In the genomic region with DNA sequence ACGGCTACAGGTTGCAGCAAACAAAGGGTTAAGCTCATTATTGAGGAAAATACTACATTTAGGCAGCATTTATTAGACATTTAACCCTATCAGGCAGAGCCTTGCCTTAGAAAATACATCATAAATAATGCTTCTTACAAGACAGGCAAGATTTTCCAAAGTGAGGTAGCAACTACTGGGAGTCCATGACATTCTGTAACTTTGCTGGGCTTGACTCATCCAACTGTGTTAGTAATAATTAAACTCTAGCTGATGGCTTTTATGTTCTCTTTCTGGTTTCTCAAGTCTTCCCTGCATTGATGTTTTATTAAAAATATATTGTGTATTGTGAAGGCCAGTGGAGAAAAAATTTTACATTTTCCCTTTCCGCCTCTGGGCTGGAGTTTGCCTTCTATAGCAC, we compare ENCODE assay signal across 22 cellular contexts.
DNase-seq lines count a peak whose midpoint lies in the region; ATAC-seq and TF ChIP-seq lines count a peak whose summit lies in the region.
"Had no signal": no experiment of that assay in that cellular context is flagged by ENCODE, and none has a peak within 500 bp of the region (broad histone marks: within the 10 kb centered on the region; RNA-seq: fewer than 3 reads in every experiment).

No MANE protein-coding gene starts in this region.

- dilution Hi-C loops in IMR-90 (cut with HindIII; ENCODE audit: low sequenced_read_pairs, unreplicated experiment) = no loop called here

- H3K79me1 ChIP-seq in IMR-90 (ENCODE audit: low read depth in 1 of 2, low read length in 2 of 2) = peaks cover 7 to 36% of the 10 kb centered on the region in 2 experiments; a peak in 3 of 4 replicates

- H3K4me3 ChIP-seq in IMR-90 (ENCODE audit: insufficient read depth, low read depth, low read length) = no peak overlapping the region

- no TSS peak for BruUV-seq in IMR-90 (replicated peaks; lab: Mats Ljungman, UMichigan)

- 0 out of 2 replicates have a peak overlapping the region, but pooled peaks have one; percentile 5 for H3K27ac ChIP-seq in IMR-90 (ENCODE audit: insufficient read depth, low read length)
- H3K27ac ChIP-seq: C4-2B had no signal

- H3K27me3 ChIP-seq in IMR-90 (ENCODE audit: control insufficient read depth, insufficient read depth, low read length) = no peaks in the 10 kb centered on the region

- H3K9me3 Mint-ChIP-seq in brain = peaks cover 4 to 20% (median 9%) of the 10 kb centered on the region in 5 experiments
- H3K9me3 Mint-ChIP-seq: CD8-positive, alpha-beta memory T cell had no signal

- intact Hi-C loops in IMR-90 (cut with micrococcal nuclease) = no loop called here

- TF ChIP-seq POLR2A in IMR-90 (IDR thresholded peaks at IDR 0.05; ENCODE audit: low read depth, low read length) (no peak), GM18505 (IDR thresholded peaks at IDR 0.05; ENCODE audit: borderline replicate concordance, extremely low read depth, insufficient read depth, insufficient read length) (no peak)

- peak overlapping the region; percentile 80 for H3K14ac ChIP-seq in IMR-90 (replicated peaks; ENCODE audit: low read depth, low read length)

- H2AFZ ChIP-seq in IMR-90 (replicated peaks; ENCODE audit: low read length, poor library complexity) = no peak overlapping the region

- H3K9me1 ChIP-seq in IMR-90 (ENCODE audit: insufficient read depth, low read length) = peaks cover 3% of the 10 kb centered on the region

- TF ChIP-seq CTCF in IMR-90 (conservative IDR thresholded peaks at IDR 0.05; ENCODE audit: low read depth, low read length) (no peak), brain (conservative IDR thresholded peaks at IDR 0.05) (no peak)

- H2BK120ac ChIP-seq in IMR-90 (ENCODE audit: low read depth, low read length) = 0 out of 2 replicates have a peak overlapping the region, but pooled peaks have one; percentile 28

- H2BK20ac ChIP-seq in IMR-90 (ENCODE audit: low read depth, low read length) = peak overlapping the region; percentile 51; the same call in 1 of the 2 replicates

- DNase-seq in Caki2 (ENCODE audit: low read depth) = peak; percentile 63
- DNase-seq in IMR-90 = peak; percentile 71
- peak; percentile 88 for DNase-seq in kidney tubule cell (ENCODE audit: low spot score)
- DNase-seq in GF-D8 (lab: John Stamatoyannopoulos, UW) = no peak
- DNase-seq: CD8-positive, alpha-beta memory T cell; DMS53; EL; GOT3; HCEC 1CT; NCI-H1092 treated with DMSO at 0.1 percent for 48 hours; NCI-H1436 treated with DMSO at 0.1 percent for 48 hours; NCI-H1930; NCI-H510A treated with DMSO at 0.1 percent for 48 hours; NCI-H774; NK-92 treated with Interleukin-12 subunit alpha and Interleukin-12 subunit beta, amount 100 ng/mL, for 24 hours had no signal

- no peak for TF ChIP-seq RAD21 in IMR-90 (IDR thresholded peaks at IDR 0.05; ENCODE audit: low read length)

- H3K36me3 ChIP-seq in IMR-90 (ENCODE audit: control insufficient read depth, insufficient read depth, low read length) = no peaks in the 10 kb centered on the region

- CTCF ChIA-PET in IMR-90 (lab: Yijun Ruan, JAX) = interaction anchor here (0.5 to 1.4 kb wide), 4 partner anchors 11 to 524 kb away, joined by 3 to 6 read pairs (median 4); no protein-coding TSS in a partner anchor

- H2BK5ac ChIP-seq in IMR-90 (ENCODE audit: low read depth, low read length, poor library complexity, severe bottlenecking) = peak overlapping the region; percentile 24

- H3K4me3 Mint-ChIP-seq in brain = peak overlapping the region in 1 of 5 experiments; percentile 58
- H3K4me3 Mint-ChIP-seq: CD8-positive, alpha-beta memory T cell had no signal

- 0 out of 3 replicates have a peak overlapping the region, but pooled peaks have one; percentile 69 for H2BK15ac ChIP-seq in IMR-90 (ENCODE audit: low read depth, low read length)

- no peak overlapping the region for H2AK9ac ChIP-seq in IMR-90 (replicated peaks; ENCODE audit: low read depth, low read length, poor library complexity)

- peaks cover 28% of the 10 kb centered on the region for H3K36me3 Mint-ChIP-seq in brain
- H3K36me3 Mint-ChIP-seq: CD8-positive, alpha-beta memory T cell had no signal

- H3K9me3 ChIP-seq in IMR-90 (ENCODE audit: control insufficient read depth, insufficient read depth, low read length) = no peaks in the 10 kb centered on the region

- POLR2A ChIA-PET in IMR-90 (lab: Charles Lee; ENCODE audit: unreplicated experiment) = no interaction called here

- H3K4ac ChIP-seq in IMR-90 (ENCODE audit: low read depth, low read length) = peak overlapping the region; percentile 79

- ATAC-seq in IMR-90 (ENCODE audit: low read depth) = peak; percentile 31; the same call in 1 of the 2 replicates
- ATAC-seq in HG03175 (IDR thresholded peaks at IDR 0.05; ENCODE audit: unreplicated experiment) = no peak
- ATAC-seq in HG03045 (IDR thresholded peaks at IDR 0.05; ENCODE audit: unreplicated experiment) = no peak
- ATAC-seq in GM18505 (IDR thresholded peaks at IDR 0.05; ENCODE audit: unreplicated experiment) = no peak
- ATAC-seq: Panc1, SK-N-SH treated with all-trans-retinoic acid at 6 μM for 48 hours had no signal

- peak overlapping the region; percentile 74; the same call in 1 of the 2 replicates for H4K91ac ChIP-seq in IMR-90 (ENCODE audit: insufficient read depth, low read depth, low read length)

- H3K27ac Mint-ChIP-seq in brain = peak overlapping the region in 3 of 5 experiments; percentile 77 to 99 (median 88)
- H3K27ac Mint-ChIP-seq: CD8-positive, alpha-beta memory T cell had no signal

- no peak overlapping the region for H3K23ac ChIP-seq in IMR-90 (ENCODE audit: low read depth, low read length)

- in situ Hi-C loops in Caki2 (cut with HindIII; ENCODE audit: low pct_unique_long_range_greater_than_20kb, low sequenced_read_pairs) = no loop called here
- in situ Hi-C loops in IMR-90 (cut with MboI; ENCODE audit: low sequenced_read_pairs) = no loop called here

- H3K9ac ChIP-seq in IMR-90 (ENCODE audit: low read depth, low read length) = no peak overlapping the region

- H3K4me1 Mint-ChIP-seq in brain = peaks cover 26% of the 10 kb centered on the region
- H3K4me1 Mint-ChIP-seq: CD8-positive, alpha-beta memory T cell had no signal

- H3K4me2 ChIP-seq in IMR-90 (ENCODE audit: low read depth, low read length) = no peak overlapping the region

- no peak overlapping the region for H3K56ac ChIP-seq in IMR-90 (ENCODE audit: extremely low read depth, insufficient read depth, low read length)

- H3K4me1 ChIP-seq in IMR-90 (ENCODE audit: control insufficient read depth, insufficient read depth, low read length) = peaks cover 10% of the 10 kb centered on the region

- WGBS in IMR-90 (ENCODE audit: extremely low coverage in 2 of 2, insufficient read length in 1 of 2), 2 experiments = no CpG with 5 or more reads among the region's 2 CpGs

- H3K18ac ChIP-seq in IMR-90 (ENCODE audit: low read depth, low read length) = peak overlapping the region; percentile 95; the same call in 1 of the 2 replicates

- H2AK5ac ChIP-seq in IMR-90 (ENCODE audit: low read depth, low read length) = 0 out of 2 replicates have a peak overlapping the region, but pooled peaks have one; percentile 49

- H3K27me3 Mint-ChIP-seq in brain = no peaks in the 10 kb centered on the region

- peak overlapping the region; percentile 16 to 72; a peak in 1 of 4 replicates for H4K8ac ChIP-seq in IMR-90 (ENCODE audit: low read depth in 2 of 2, low read length in 2 of 2)

- no peaks in the 10 kb centered on the region for H4K20me1 ChIP-seq in IMR-90 (ENCODE audit: insufficient read depth, low read length)

- H4K5ac ChIP-seq in IMR-90 (ENCODE audit: low read depth, low read length) = peak overlapping the region; percentile 70; the same call in 1 of the 2 replicates

TF ChIP-seq in IMR-90, 13 proteins besides CTCF, POLR2A, EP300 and RAD21:
- TF ChIP-seq CEBPB (IDR thresholded peaks at IDR 0.05; ENCODE audit: low read depth, low read length) (no peak), USF2 (IDR thresholded peaks at IDR 0.05; ENCODE audit: low read depth, low read length) (no peak), FOS (IDR thresholded peaks at IDR 0.05; ENCODE audit: low read depth, low read length) (no peak), NFE2L2 (IDR thresholded peaks at IDR 0.05; ENCODE audit: low read depth, low read length) (no peak), MXI1 (IDR thresholded peaks at IDR 0.05; ENCODE audit: borderline replicate concordance, low read depth, low read length) (no peak), SMC3 (IDR thresholded peaks at IDR 0.05; ENCODE audit: low read depth, low read length) (no peak), RCOR1 (IDR thresholded peaks at IDR 0.05; ENCODE audit: insufficient replicate concordance, low read length) (no peak), BHLHE40 (IDR thresholded peaks at IDR 0.05; ENCODE audit: low read depth, low read length) (no peak), CHD1 (IDR thresholded peaks at IDR 0.05; ENCODE audit: low read depth, low read length) (no peak), MAZ (IDR thresholded peaks at IDR 0.05; ENCODE audit: borderline replicate concordance, low read depth, low read length) (no peak), RFX5 (IDR thresholded peaks at IDR 0.05; ENCODE audit: low read depth, low read length) (no peak), ELK1 (IDR thresholded peaks at IDR 0.05; ENCODE audit: borderline replicate concordance, low read depth, low read length) (no peak), MAFK (IDR thresholded peaks at IDR 0.05; ENCODE audit: low read depth, low read length) (no peak)
TF ChIP-seq in IMR-90: peak in this region for 0.
